Comparison of ENCODE assay signal across 9 cellular contexts in the genomic region with DNA sequence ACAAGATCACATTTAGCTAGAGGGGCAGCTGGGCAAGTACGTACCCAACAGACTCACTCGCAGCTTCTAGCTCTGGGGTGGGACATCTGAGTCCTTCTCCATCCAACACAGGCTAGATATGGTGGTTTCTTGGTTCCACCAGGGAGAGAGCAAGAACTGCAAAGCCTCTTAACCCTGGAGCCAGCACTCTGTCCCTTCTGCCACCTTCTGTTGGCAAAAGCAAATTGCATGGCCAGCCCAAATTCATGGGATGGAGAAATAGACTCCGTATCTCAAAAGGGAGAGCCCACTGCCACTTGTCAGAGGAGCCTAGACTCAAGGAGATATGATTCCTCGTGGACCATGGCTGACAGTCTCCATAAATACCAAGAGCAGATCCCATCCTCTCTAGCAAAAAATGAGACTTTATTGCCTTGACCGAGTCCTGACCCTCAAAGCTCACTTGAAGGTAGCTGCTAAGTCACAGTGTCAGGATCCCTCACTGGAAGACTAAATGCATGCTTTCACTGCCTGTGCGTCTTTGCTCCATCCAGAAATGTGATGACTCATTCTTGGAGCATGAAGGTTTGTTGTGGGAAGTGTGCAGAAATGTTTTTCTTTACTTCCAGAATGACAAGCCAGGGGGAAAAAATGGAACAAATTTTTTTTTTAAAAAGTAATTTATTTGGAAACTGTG. TPM values are rescaled to one million over a fixed set of nuclear protein-coding genes. Genes with fewer than 3 reads are reported as not detected.
DNase-seq lines count a peak whose midpoint lies in the region; ATAC-seq, FAIRE-seq and TF ChIP-seq lines count a peak whose summit lies in the region.
"Had no signal": no experiment of that assay in that cellular context is flagged by ENCODE, and none has a peak within 500 bp of the region (broad histone marks: within the 10 kb centered on the region; RNA-seq: fewer than 3 reads in every experiment).

No MANE protein-coding gene starts in this region.

- H3K4me3 Mint-ChIP-seq in nephron: no peak overlapping the region

- no peaks in the 10 kb centered on the region for H3K36me3 ChIP-seq in bronchial epithelial cell (ENCODE audit: control insufficient read depth, insufficient read depth, low read length)

- peak; percentile 17 for TF ChIP-seq CTCF in bronchial epithelial cell (IDR thresholded peaks at IDR 0.05; ENCODE audit: insufficient read depth, low read length, severe bottlenecking)
- TF ChIP-seq CTCF in nephron (IDR thresholded peaks at IDR 0.05; ENCODE audit: unreplicated experiment in 3 of 3): peak; percentile 19 to 46 (median 20)

- no peak overlapping the region for H3K27ac Mint-ChIP-seq in nephron

- H3K27me3 ChIP-seq in bronchial epithelial cell (ENCODE audit: control insufficient read depth, insufficient read depth, low read length): no peaks in the 10 kb centered on the region

- H3K4me3 ChIP-seq in bronchial epithelial cell (ENCODE audit: low read depth, low read length): no peak overlapping the region

- no peak for FAIRE-seq in bronchial epithelial cell (lab: Jason Lieb, UNC)

- no peaks in the 10 kb centered on the region for H3K36me3 Mint-ChIP-seq in nephron (ENCODE audit: low read depth)

- ATAC-seq in GM21381 (IDR thresholded peaks at IDR 0.05; ENCODE audit: unreplicated experiment): no peak

- peaks cover 3% of the 10 kb centered on the region for H3K27me3 Mint-ChIP-seq in nephron (ENCODE audit: low read depth)

- peak; percentile 76 for DNase-seq in ELR (ENCODE audit: low read depth)
- peak; percentile 89 for DNase-seq in M059J (ENCODE audit: low read depth)
- peak; percentile 49 for DNase-seq in bronchial epithelial cell (ENCODE audit: low read depth)
- no peak for DNase-seq in putamen (ENCODE audit: low spot score)
- DNase-seq in NK-92 treated with Interleukin-12 subunit alpha and Interleukin-12 subunit beta, amount 100 ng/mL, for 24 hours (lab: John Stamatoyannopoulos, UW): no peak
- DNase-seq in activated CD4-positive, alpha-beta T cell treated with anti-CD3 and anti-CD28 coated beads, Interleukin-2, amount 50 U/mL, for 48 hours: no peak

- peaks cover 23% of the 10 kb centered on the region for H3K9me3 Mint-ChIP-seq in nephron

- H3K4me1 Mint-ChIP-seq in nephron: no peaks in the 10 kb centered on the region

RNA-seq across cellular contexts. Expression of gene ROR2, which starts 28.8 kb away (rescaled TPM):
- 0.94 and 2.9 TPM in 2 replicates for total RNA-seq in M059J (2014; rRNA removed; shearing (Covaris generic))
- 0.13 and 0.26 TPM in 2 replicates for total RNA-seq in bronchial epithelial cell
- total RNA-seq: mononuclear cell had no signal

Comparison
In these comparisons a context has a peak if more than half of its experiments do, and no peak if none do; other contexts are left out.
1. DNase-seq: peak in ELR (single experiment), M059J (single experiment) and bronchial epithelial cell (single experiment); none in putamen (single experiment), NK-92 treated with Interleukin-12 subunit alpha and Interleukin-12 subunit beta, amount 100 ng/mL, for 24 hours (single experiment) and activated CD4-positive, alpha-beta T cell treated with anti-CD3 and anti-CD28 coated beads, Interleukin-2, amount 50 U/mL, for 48 hours (0 of 2).